ENCODE assay signal across 10 cellular contexts in genomic region chr17:76560036-76560876, GRCh38. TPM values are rescaled to one million over a fixed set of nuclear protein-coding genes. Genes with fewer than 3 reads are reported as not detected.
DNase-seq lines count a peak whose midpoint lies in the region; ATAC-seq and TF ChIP-seq lines count a peak whose summit lies in the region.
"Had no signal": no experiment of that assay in that cellular context is flagged by ENCODE, and none has a peak within 500 bp of the region (broad histone marks: within the 10 kb centered on the region; RNA-seq: fewer than 3 reads in every experiment).

No MANE protein-coding gene starts in this region.

- no peaks in the 10 kb centered on the region for H3K9me3 Mint-ChIP-seq in activated naive CD8-positive, alpha-beta T cell treated with anti-CD3 and anti-CD28 coated beads, Interleukin-2, amount 10 ng/mL, durations not matched to agents 7 days and 5 days
- no peaks in the 10 kb centered on the region for H3K9me3 Mint-ChIP-seq in naive thymus-derived CD8-positive, alpha-beta T cell

- H3K27me3 Mint-ChIP-seq in activated naive CD8-positive, alpha-beta T cell treated with anti-CD3 and anti-CD28 coated beads, Interleukin-2, amount 10 ng/mL, durations not matched to agents 7 days and 5 days: no peaks in the 10 kb centered on the region
- H3K27me3 Mint-ChIP-seq in naive thymus-derived CD8-positive, alpha-beta T cell: no peaks in the 10 kb centered on the region

- peak overlapping the region; percentile 50 for H3K4me3 Mint-ChIP-seq in activated naive CD8-positive, alpha-beta T cell treated with anti-CD3 and anti-CD28 coated beads, Interleukin-2, amount 10 ng/mL, durations not matched to agents 7 days and 5 days
- peak overlapping the region in 9 of 10 donors; percentile 21 to 76 (median 48) for H3K4me3 Mint-ChIP-seq in naive thymus-derived CD8-positive, alpha-beta T cell

- peaks cover 46 to 68% (median 63%) of the 10 kb centered on the region in 10 experiments for H3K4me1 ChIP-seq in BLaER1 treated with 17β-estradiol and CSF1 and Interleukin-3, amounts not matched to agents 10 nM and 100 nM
- H3K4me1 ChIP-seq in HUES48 (ENCODE audit: control insufficient read depth, insufficient read depth, low read length): peaks cover 14% of the 10 kb centered on the region

- CTCF ChIA-PET in GM10248 (lab: Yijun Ruan, JAX): interaction anchor here (0.8 to 5.7 kb wide), 10 partner anchors 9 to 175 kb away, joined by 3 to 60 read pairs (median 3); a partner anchor contains a TSS

- no peaks in the 10 kb centered on the region for H3K27me3 ChIP-seq in BLaER1 treated with 17β-estradiol and CSF1 and Interleukin-3, amounts not matched to agents 10 nM and 100 nM
- no peaks in the 10 kb centered on the region for H3K27me3 ChIP-seq in HUES48 (ENCODE audit: control insufficient read depth, insufficient read depth, low read length)

- H3K9ac ChIP-seq in BLaER1 treated with 17β-estradiol and CSF1 and Interleukin-3, amounts not matched to agents 10 nM and 100 nM: peak overlapping the region; percentile 36 to 99 (median 95); a peak in 21 of 22 replicates
- no peak overlapping the region for H3K9ac ChIP-seq in HUES48 (ENCODE audit: low read depth, low read length)

- peak overlapping the region; percentile 78 to 96 (median 90) for H3K4me2 ChIP-seq in BLaER1 treated with 17β-estradiol and CSF1 and Interleukin-3, amounts not matched to agents 10 nM and 100 nM

- DNase-seq in activated naive CD8-positive, alpha-beta T cell treated with anti-CD3 and anti-CD28 coated beads, Interleukin-2, amount 10 ng/mL, durations not matched to agents 7 days and 5 days: no peak
- no peak for DNase-seq in naive thymus-derived CD8-positive, alpha-beta T cell
- no peak for DNase-seq in stimulated activated CD4-positive, alpha-beta T cell treated with anti-CD3 and anti-CD28 coated beads, Interleukin-4, amount 100 ng/mL, for 24 hours
- DNase-seq in NCI-H1436 treated with DMSO at 0.1 percent for 48 hours (lab: John Stamatoyannopoulos, UW) (no peak), GM10248 (ENCODE audit: extremely low spot score) (no peak), DMS114 treated with DMSO at 0.1 percent for 48 hours (lab: John Stamatoyannopoulos, UW; ENCODE audit: unreplicated experiment) (no peak)
- DNase-seq: activated CD4-positive, alpha-beta T cell treated with anti-CD3 and anti-CD28 coated beads, Interleukin-2, amount 50 U/mL, for 4 hours; NCI-H1694 treated with DMSO at 0.1 percent for 48 hours had no signal

- H3K27ac ChIP-seq in BLaER1 treated with 17β-estradiol and CSF1 and Interleukin-3, amounts not matched to agents 10 nM and 100 nM: peak overlapping the region in 6 of 11 experiments; percentile 6 to 99 (median 98); a peak in 9 of 22 replicates
- H3K27ac ChIP-seq in HUES48 (ENCODE audit: low read depth, low read length): no peak overlapping the region

- H3K9me3 ChIP-seq in BLaER1 treated with 17β-estradiol and CSF1 and Interleukin-3, amounts not matched to agents 10 nM and 100 nM (replicated peaks in 1 of 11): no peaks in the 10 kb centered on the region
- H3K9me3 ChIP-seq in HUES48 (ENCODE audit: control insufficient read depth, insufficient read depth, low read length): no peaks in the 10 kb centered on the region

- POLR2A ChIA-PET in activated naive CD8-positive, alpha-beta T cell treated with anti-CD3 and anti-CD28 coated beads, Interleukin-2, amount 10 ng/mL, durations not matched to agents 7 days and 5 days (lab: Charles Lee): interaction anchor here (1.5 kb wide), 1 partner anchor 167 kb away, joined by 3 read pairs; no protein-coding TSS in a partner anchor
- POLR2A ChIA-PET in naive thymus-derived CD8-positive, alpha-beta T cell (lab: Charles Lee): interaction anchor here (0.6 kb wide), 1 partner anchor 766 kb away, joined by 3 read pairs; no protein-coding TSS in a partner anchor
- POLR2A ChIA-PET in GM10248 (lab: Yijun Ruan, JAX): interaction anchor here (0.6 kb wide), 2 partner anchors 102 to 111 kb away, joined by 3 to 6 read pairs; no protein-coding TSS in a partner anchor

- TF ChIP-seq CTCF in GM10248 (IDR thresholded peaks at IDR 0.05; ENCODE audit: control extremely low read depth, extremely low read depth, low read depth, missing control alignments): no peak

- H3K27ac Mint-ChIP-seq in activated naive CD8-positive, alpha-beta T cell treated with anti-CD3 and anti-CD28 coated beads, Interleukin-2, amount 10 ng/mL, durations not matched to agents 7 days and 5 days: peak overlapping the region; percentile 48
- H3K27ac Mint-ChIP-seq in naive thymus-derived CD8-positive, alpha-beta T cell: peak overlapping the region in 8 of 10 donors; percentile 22 to 95 (median 72)

- H3K4me1 Mint-ChIP-seq in activated naive CD8-positive, alpha-beta T cell treated with anti-CD3 and anti-CD28 coated beads, Interleukin-2, amount 10 ng/mL, durations not matched to agents 7 days and 5 days: peaks cover 51% of the 10 kb centered on the region
- H3K4me1 Mint-ChIP-seq in naive thymus-derived CD8-positive, alpha-beta T cell: peaks cover 24 to 74% (median 71%) of the 10 kb centered on the region in 4 donors

- peaks cover 20% of the 10 kb centered on the region for H3K36me3 Mint-ChIP-seq in activated naive CD8-positive, alpha-beta T cell treated with anti-CD3 and anti-CD28 coated beads, Interleukin-2, amount 10 ng/mL, durations not matched to agents 7 days and 5 days
- peaks cover 0 to 53% (median 8%) of the 10 kb centered on the region in 3 donors for H3K36me3 Mint-ChIP-seq in naive thymus-derived CD8-positive, alpha-beta T cell

- no peak for ATAC-seq in activated naive CD8-positive, alpha-beta T cell treated with anti-CD3 and anti-CD28 coated beads, Interleukin-2, amount 10 ng/mL, durations not matched to agents 7 days and 5 days (ENCODE audit: low read depth)
- ATAC-seq in naive thymus-derived CD8-positive, alpha-beta T cell: no peak

- H3K4me3 ChIP-seq in BLaER1 treated with 17β-estradiol and CSF1 and Interleukin-3, amounts not matched to agents 10 nM and 100 nM: peak overlapping the region in 9 of 10 experiments; percentile 77 to 97 (median 84); a peak in 13 of 20 replicates
- H3K4me3 ChIP-seq in HUES48 (ENCODE audit: low read depth, low read length): peak overlapping the region; percentile 47; the same call in 1 of the 2 replicates

- H3K36me3 ChIP-seq in BLaER1 treated with 17β-estradiol and CSF1 and Interleukin-3, amounts not matched to agents 10 nM and 100 nM: peaks cover 30 to 68% (median 61%) of the 10 kb centered on the region in 11 experiments
- peaks cover 65% of the 10 kb centered on the region for H3K36me3 ChIP-seq in HUES48 (ENCODE audit: control insufficient read depth, insufficient read depth, low read length)

- peaks cover 57 to 72% (median 68%) of the 10 kb centered on the region in 11 experiments for H4K20me1 ChIP-seq in BLaER1 treated with 17β-estradiol and CSF1 and Interleukin-3, amounts not matched to agents 10 nM and 100 nM

RNA-seq across cellular contexts. Expression of gene PRCD, which starts 20.4 kb away (rescaled TPM):
- total RNA-seq in activated naive CD8-positive, alpha-beta T cell treated with anti-CD3 and anti-CD28 coated beads, Interleukin-2, amount 10 ng/mL, durations not matched to agents 7 days and 5 days: 1 to 10 TPM in 1 of 2 experiments, under 1 TPM in 1; 0.78 to 1.1 TPM
- total RNA-seq in naive thymus-derived CD8-positive, alpha-beta T cell: 1 to 10 TPM; 4.0 to 5.3 TPM
- 10 to 100 TPM in 1 of 3 donors, 1 to 10 TPM in 2; 5.0 to 11.4 (median 7.1) TPM for polyA plus RNA-seq in naive thymus-derived CD8-positive, alpha-beta T cell

RNA-seq across cellular contexts. Expression of gene CYGB, which starts 22.7 kb away (rescaled TPM):
- total RNA-seq in activated naive CD8-positive, alpha-beta T cell treated with anti-CD3 and anti-CD28 coated beads, Interleukin-2, amount 10 ng/mL, durations not matched to agents 7 days and 5 days: under 1 TPM in 1 of 2 experiments, not detected in 1; 0.37 TPM
- 1 to 10 TPM in 1 of 2 experiments, under 1 TPM in 1; 0.52 to 2.1 TPM for total RNA-seq in naive thymus-derived CD8-positive, alpha-beta T cell
- 1 to 10 TPM in 1 of 3 donors, under 1 TPM in 2; 0.40 to 1.0 (median 0.53) TPM for polyA plus RNA-seq in naive thymus-derived CD8-positive, alpha-beta T cell

RNA-seq across cellular contexts. Expression of gene ST6GALNAC2, which starts 25.4 kb away (rescaled TPM):
- total RNA-seq in activated naive CD8-positive, alpha-beta T cell treated with anti-CD3 and anti-CD28 coated beads, Interleukin-2, amount 10 ng/mL, durations not matched to agents 7 days and 5 days: 1 to 10 TPM; 3.4 to 3.9 TPM
- under 1 TPM in 1 of 2 experiments, not detected in 1; 0.44 TPM for total RNA-seq in naive thymus-derived CD8-positive, alpha-beta T cell
- polyA plus RNA-seq in naive thymus-derived CD8-positive, alpha-beta T cell: 1 to 10 TPM in 1 of 3 donors, not detected in 2; 1.1 TPM

RNA-seq across cellular contexts. Expression of gene RHBDF2, which starts 59.0 kb away (rescaled TPM):
- 10 to 100 TPM; 65.1 to 67.2 TPM for total RNA-seq in activated naive CD8-positive, alpha-beta T cell treated with anti-CD3 and anti-CD28 coated beads, Interleukin-2, amount 10 ng/mL, durations not matched to agents 7 days and 5 days
- 10 to 100 TPM; 59.4 to 62.4 TPM for total RNA-seq in naive thymus-derived CD8-positive, alpha-beta T cell
- polyA plus RNA-seq in naive thymus-derived CD8-positive, alpha-beta T cell: 10 to 100 TPM in 1 of 3 donors, 1 to 10 TPM in 2; 4.8 to 10.2 (median 6.2) TPM
